ENCODE assay signal across 8 cellular contexts in genomic region chr5:77630246-77631165, GRCh38. TPM values are rescaled to one million over a fixed set of nuclear protein-coding genes. Genes with fewer than 3 reads are reported as not detected.
DNase-seq lines count a peak whose midpoint lies in the region; ATAC-seq and TF ChIP-seq lines count a peak whose summit lies in the region.

No MANE protein-coding gene starts in this region.

- H3K27me3 Mint-ChIP-seq in activated T-helper 17 cell treated with anti-CD3 and anti-CD28 coated beads, Interleukin-2, amount 50 U/mL, for 72 hours: peaks cover 62% of the 10 kb centered on the region

- H3K4me3 Mint-ChIP-seq in activated T-helper 17 cell treated with anti-CD3 and anti-CD28 coated beads, Interleukin-2, amount 50 U/mL, for 72 hours: peak overlapping the region; percentile 67

- peaks cover 11% of the 10 kb centered on the region for H3K9me3 Mint-ChIP-seq in activated T-helper 17 cell treated with anti-CD3 and anti-CD28 coated beads, Interleukin-2, amount 50 U/mL, for 72 hours

- H3K27ac Mint-ChIP-seq in activated T-helper 17 cell treated with anti-CD3 and anti-CD28 coated beads, Interleukin-2, amount 50 U/mL, for 72 hours: no peak overlapping the region

- no peaks in the 10 kb centered on the region for H3K79me2 ChIP-seq in smooth muscle cell (ENCODE audit: low read depth)

- peak; percentile 9 for TF ChIP-seq CTCF in smooth muscle cell (IDR thresholded peaks at IDR 0.05; ENCODE audit: borderline replicate concordance, insufficient read depth, poor library complexity, severe bottlenecking)

- peak; percentile 67 for DNase-seq in DMS114 treated with DMSO at 0.1 percent for 48 hours (lab: John Stamatoyannopoulos, UW; ENCODE audit: unreplicated experiment)
- peak; percentile 19 to 76 for DNase-seq in NCI-H526 (lab: John Stamatoyannopoulos, UW)
- DNase-seq in smooth muscle cell (lab: John Stamatoyannopoulos, UW; ENCODE audit: unreplicated experiment): no peak
- no peak for DNase-seq in C1 segment of cervical spinal cord (lab: John Stamatoyannopoulos, UW)

- peaks cover 8% of the 10 kb centered on the region for H3K4me1 ChIP-seq in smooth muscle cell (ENCODE audit: low read depth)

- peaks cover 25% of the 10 kb centered on the region for H3K4me1 Mint-ChIP-seq in activated T-helper 17 cell treated with anti-CD3 and anti-CD28 coated beads, Interleukin-2, amount 50 U/mL, for 72 hours

- no peaks in the 10 kb centered on the region for H3F3A ChIP-seq in smooth muscle cell (ENCODE audit: low read depth)

- peak; percentile 37 for TF ChIP-seq POLR2A in GM19193 (IDR thresholded peaks at IDR 0.05; ENCODE audit: extremely low read depth, insufficient read depth, insufficient read length)

- no peak overlapping the region for H3K9ac ChIP-seq in smooth muscle cell (ENCODE audit: low read depth)

- H3K27me3 ChIP-seq in smooth muscle cell (ENCODE audit: low read depth): peaks cover 100% of the 10 kb centered on the region

- H2AFZ ChIP-seq in smooth muscle cell (ENCODE audit: low read depth): peak overlapping the region; percentile 65

- no peaks in the 10 kb centered on the region for H3K36me3 ChIP-seq in smooth muscle cell (ENCODE audit: low read depth)

- H3K36me3 Mint-ChIP-seq in activated T-helper 17 cell treated with anti-CD3 and anti-CD28 coated beads, Interleukin-2, amount 50 U/mL, for 72 hours (ENCODE audit: low read depth): peaks cover 27% of the 10 kb centered on the region

- no peaks in the 10 kb centered on the region for H4K20me1 ChIP-seq in smooth muscle cell (ENCODE audit: low read depth)

- H3K4me3 ChIP-seq in iPS-11a (ENCODE audit: low read depth, low read length): peak overlapping the region; percentile 35
- H3K4me3 ChIP-seq in smooth muscle cell: peak overlapping the region; percentile 53

- 4% methylated on average over 52 of the region's 78 CpGs for WGBS in smooth muscle cell (ENCODE audit: low lambda C conversion rate)

- H3K27ac ChIP-seq in smooth muscle cell (ENCODE audit: low read depth): no peak overlapping the region

- H3K9me3 ChIP-seq in smooth muscle cell (replicated peaks; ENCODE audit: low read depth): no peaks in the 10 kb centered on the region

- ATAC-seq in HG03159 (IDR thresholded peaks at IDR 0.05; ENCODE audit: unreplicated experiment): peak; percentile 93
- ATAC-seq in activated T-helper 17 cell treated with anti-CD3 and anti-CD28 coated beads, Interleukin-2, amount 50 U/mL, for 72 hours (replicated peaks): peak; percentile 87

- peak overlapping the region; percentile 92 for H3K4me2 ChIP-seq in smooth muscle cell

RNA-seq across cellular contexts. Expression of gene OTP, which starts 8.0 kb away (rescaled TPM):
- total RNA-seq in activated T-helper 17 cell treated with anti-CD3 and anti-CD28 coated beads, Interleukin-2, amount 50 U/mL, for 72 hours: not detected
- not detected in 2 replicates for total RNA-seq in smooth muscle cell
- polyA plus RNA-seq in smooth muscle cell: not detected in 2 replicates

Comparison
In these comparisons a context has a peak if more than half of its experiments do, and no peak if none do; other contexts are left out.
1. DNase-seq: peak in DMS114 treated with DMSO at 0.1 percent for 48 hours (single experiment) and NCI-H526 (2 of 2); none in smooth muscle cell (single experiment) and C1 segment of cervical spinal cord (0 of 14).